In genomic region chr12:5428332-5429221, GRCh38 we compare ENCODE assay signal across 9 cellular contexts. TPM values are rescaled to one million over a fixed set of nuclear protein-coding genes. Genes with fewer than 3 reads are reported as not detected.
A peak's percentile ranks its signal among the peaks of the same experiment; 100 is the strongest.
DNase-seq lines count a peak whose midpoint lies in the region; ATAC-seq and TF ChIP-seq lines count a peak whose summit lies in the region.
"Had no signal": no experiment of that assay in that cellular context is flagged by ENCODE, and none has a peak within 500 bp of the region (broad histone marks: within the 10 kb centered on the region; RNA-seq: fewer than 3 reads in every experiment).

No MANE protein-coding gene starts in this region.

- peak overlapping the region; percentile 31 for H3K4me3 ChIP-seq in endodermal cell (ENCODE audit: low read length)
- H3K4me3 ChIP-seq in osteoblast (ENCODE audit: insufficient read depth, low read length) = no peak overlapping the region

- ATAC-seq in HG02798 (IDR thresholded peaks at IDR 0.05; ENCODE audit: poor library complexity, unreplicated experiment) (no peak), HG03342 (IDR thresholded peaks at IDR 0.05; ENCODE audit: unreplicated experiment) (no peak)

- no peaks in the 10 kb centered on the region for H3K36me3 Mint-ChIP-seq in endodermal cell (ENCODE audit: low read depth)

- peaks cover 52% of the 10 kb centered on the region for H3K4me1 Mint-ChIP-seq in endodermal cell

- H3K27ac ChIP-seq in endodermal cell (ENCODE audit: low read depth, low read length) (no peak overlapping the region), osteoblast (ENCODE audit: low read depth, low read length) (no peak overlapping the region)
- H3K27ac ChIP-seq: epithelial cell of prostate had no signal

- no peak overlapping the region for H3K9ac ChIP-seq in endodermal cell (ENCODE audit: extremely low read depth, low read length, poor library complexity, severe bottlenecking)

- H3K27me3 ChIP-seq in endodermal cell (ENCODE audit: control insufficient read depth, insufficient read depth, low read length, poor library complexity, severe bottlenecking) = peaks cover 35% of the 10 kb centered on the region
- peaks cover 52% of the 10 kb centered on the region for H3K27me3 ChIP-seq in osteoblast (ENCODE audit: insufficient read depth, low read length)

- H3K27me3 Mint-ChIP-seq in endodermal cell (ENCODE audit: insufficient read depth) = peaks cover 34% of the 10 kb centered on the region

- intact Hi-C loops in posterior cingulate gyrus (cut with DNase I) = loop anchor here (2.0 to 5.0 kb wide), 2 partner anchors 220 to 609 kb away; no protein-coding TSS in a partner anchor

- H3K4me3 Mint-ChIP-seq in endodermal cell = peak overlapping the region; percentile 30

- H3K9me3 Mint-ChIP-seq in endodermal cell = no peaks in the 10 kb centered on the region

- H2AFZ ChIP-seq in osteoblast (ENCODE audit: low read length) = peak overlapping the region; percentile 38

- H3K36me3 ChIP-seq in endodermal cell (ENCODE audit: control insufficient read depth, insufficient read depth, low read length) (no peaks in the 10 kb centered on the region), osteoblast (ENCODE audit: insufficient read depth, low read length) (no peaks in the 10 kb centered on the region)

- H3K4me1 ChIP-seq in endodermal cell (ENCODE audit: control insufficient read depth, insufficient read depth, low read length) = peaks cover 11% of the 10 kb centered on the region
- no peaks in the 10 kb centered on the region for H3K4me1 ChIP-seq in osteoblast (ENCODE audit: insufficient read depth, low read length)

- H3K9me3 ChIP-seq in endodermal cell (ENCODE audit: control insufficient read depth, low read length) (no peaks in the 10 kb centered on the region), osteoblast (ENCODE audit: low read depth, low read length) (no peaks in the 10 kb centered on the region)

- no peaks in the 10 kb centered on the region for H3K79me2 ChIP-seq in osteoblast (ENCODE audit: insufficient read depth, low read length)

- DNase-seq in ELF-1 (ENCODE audit: low read depth, low spot score) (peak; percentile 62), NCI-H2081 (lab: John Stamatoyannopoulos, UW) (peak; percentile 20 to 67), endodermal cell (peak; percentile 88), osteoblast (ENCODE audit: insufficient read length, low spot score, missing footprints) (no peak), posterior cingulate gyrus (no peak)
- no peak for DNase-seq in stimulated activated CD4-positive, alpha-beta T cell treated with anti-CD3 and anti-CD28 coated beads, Interleukin-15, amount 100 ng/mL, for 24 hours

- peak overlapping the region; percentile 35 for H3K27ac Mint-ChIP-seq in endodermal cell

- H3K4me2 ChIP-seq in osteoblast (ENCODE audit: insufficient read depth, low read length) = peak overlapping the region; percentile 62

- TF ChIP-seq CTCF in endodermal cell (conservative IDR thresholded peaks at IDR 0.05) = peak; percentile 90
- TF ChIP-seq CTCF in osteoblast (IDR thresholded peaks at IDR 0.05; ENCODE audit: extremely low read depth, low read depth, low read length) = peak; percentile 42

- WGBS in endodermal cell (ENCODE audit: insufficient coverage in 1 of 2, insufficient read length in 1 of 2), 2 experiments = 9 to 12% methylated on average over 8 to 14 of the region's 14 CpGs

- H4K20me1 ChIP-seq in osteoblast (ENCODE audit: insufficient read depth, low read length) = no peaks in the 10 kb centered on the region

RNA-seq across cellular contexts. Expression of gene NTF3, which starts 3.3 kb away (rescaled TPM):
- 1 to 10 TPM in 1 of 2 donors, under 1 TPM in 1; 0.71 to 4.1 TPM for total RNA-seq in endodermal cell
- polyA plus RNA-seq in endodermal cell (2013, experiment 1 of 2) = 2.7 TPM
- 2.8 TPM for polyA plus RNA-seq in endodermal cell (2013, experiment 2 of 2)
- under 0.01 and 1.1 TPM in 2 replicates for total RNA-seq in osteoblast

Comparison
In these comparisons a context has a peak if more than half of its experiments do, and no peak if none do; other contexts are left out.
1. DNase-seq: peak in ELF-1 (single experiment), NCI-H2081 (2 of 2) and endodermal cell (single experiment); none in osteoblast (single experiment), stimulated activated CD4-positive, alpha-beta T cell treated with anti-CD3 and anti-CD28 coated beads, Interleukin-15, amount 100 ng/mL, for 24 hours (single experiment) and posterior cingulate gyrus (0 of 10).